ENCODE assay signal across 8 cellular contexts in the genomic region with DNA sequence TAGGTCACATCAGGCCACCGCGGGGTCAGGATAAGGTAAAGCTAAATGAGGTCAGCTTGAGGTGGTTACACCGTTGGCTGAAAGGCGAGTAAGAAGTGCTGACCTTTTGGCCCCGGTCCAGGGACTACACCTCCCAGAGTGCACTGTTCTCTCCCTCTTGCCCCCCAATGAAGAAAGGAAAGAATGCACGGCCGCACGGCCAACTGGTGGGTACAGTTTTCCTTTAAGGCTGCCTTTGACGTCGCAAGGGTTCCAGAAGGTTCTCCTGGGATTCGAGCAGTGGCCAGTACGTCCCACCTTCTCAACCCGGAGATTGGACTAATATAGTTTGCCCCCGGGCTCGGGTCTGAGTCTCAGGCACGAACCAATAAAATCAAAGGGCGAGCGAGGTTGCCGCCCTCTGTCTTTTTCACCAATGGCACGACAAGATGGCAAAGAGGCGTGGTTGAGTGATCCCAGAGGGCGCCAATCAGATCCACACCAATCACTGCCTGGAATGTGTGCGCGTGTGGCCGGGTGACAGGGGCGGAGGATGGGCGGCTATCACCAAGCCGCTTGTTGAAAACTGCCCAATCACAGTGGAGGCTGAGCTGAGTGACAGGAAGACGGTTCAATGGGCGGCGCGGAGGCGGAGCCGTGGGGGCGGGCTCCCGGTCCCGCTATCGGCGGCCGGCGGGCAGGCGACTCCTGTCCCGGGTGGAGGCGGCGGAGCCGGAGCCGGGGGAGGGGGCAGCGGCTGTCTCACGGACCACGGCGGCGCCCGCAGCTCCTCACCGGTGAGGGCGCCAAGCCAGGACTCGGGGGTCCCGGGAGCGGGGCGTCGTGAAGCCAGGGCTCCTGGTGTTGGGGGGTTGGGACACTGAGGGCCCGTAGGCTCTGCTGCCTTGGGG. TPM values are rescaled to one million over a fixed set of nuclear protein-coding genes. Genes with fewer than 3 reads are reported as not detected.
DNase-seq lines count a peak whose midpoint lies in the region; ATAC-seq, FAIRE-seq and TF ChIP-seq lines count a peak whose summit lies in the region.

A gene (plus strand): TSS at position 690 of the 890 bp plus-strand sequence. CDS start 886 bp downstream, outside the sequence.

- no peak for TF ChIP-seq CTCF in HepG2 (CRISPR knock-in tag; IDR thresholded peaks at IDR 0.05)

- H3K4me1 Mint-ChIP-seq in CD4-positive, CD25-positive, alpha-beta regulatory T cell: peaks cover 0 to 59% (median 28%) of the 10 kb centered on the region in 4 donors
- peaks cover 81% of the 10 kb centered on the region for H3K4me1 Mint-ChIP-seq in activated CD4-positive, alpha-beta memory T cell treated with anti-CD3 and anti-CD28 coated beads for 36 hours (ENCODE audit: low read depth)

- POLR2A ChIA-PET in activated CD4-positive, alpha-beta memory T cell treated with anti-CD3 and anti-CD28 coated beads for 36 hours (lab: Charles Lee): interaction anchor here (1.0 to 2.1 kb wide), 4 partner anchors 13 to 105 kb away, joined by 3 to 8 read pairs (median 4); a partner anchor contains a TSS
- POLR2A ChIA-PET in HepG2 (lab: Yijun Ruan, JAX): no interaction called here

- H3K27ac Mint-ChIP-seq in CD4-positive, CD25-positive, alpha-beta regulatory T cell: peak within 1 kb of the TSS; percentile 28 to 99 (median 95)
- peak within 1 kb of the TSS; percentile 89 for H3K27ac Mint-ChIP-seq in activated CD4-positive, alpha-beta memory T cell treated with anti-CD3 and anti-CD28 coated beads for 36 hours

- peak within 1 kb of the TSS; percentile 92 for H3K4me3 ChIP-seq in CD4-positive, CD25-positive, alpha-beta regulatory T cell (ENCODE audit: low read depth, low read length)
- peak within 1 kb of the TSS; percentile 71 to 78 (median 75) for H3K4me3 ChIP-seq in HepG2 (replicated peaks in 1 of 3; ENCODE audit: insufficient read depth in 1 of 3, low read depth in 2 of 3, low read length in 3 of 3)

- peak within 1 kb of the TSS; percentile 63; the same call in 1 of the 2 replicates for H3K9ac ChIP-seq in HepG2 (ENCODE audit: insufficient read depth, low read depth, low read length)

- BruUV-seq in HepG2 (replicated peaks; lab: Mats Ljungman, UMichigan): no TSS peak

- H3K9me3 ChIP-seq in CD4-positive, CD25-positive, alpha-beta regulatory T cell (ENCODE audit: control insufficient read depth in 2 of 2, low read length in 2 of 2): no peaks in the 10 kb centered on the region
- H3K9me3 ChIP-seq in HepG2 (ENCODE audit: low read length): no peaks in the 10 kb centered on the region

- H3K4me3 Mint-ChIP-seq in CD4-positive, CD25-positive, alpha-beta regulatory T cell: peak within 1 kb of the TSS; percentile 87 to 98 (median 98)
- H3K4me3 Mint-ChIP-seq in activated CD4-positive, alpha-beta memory T cell treated with anti-CD3 and anti-CD28 coated beads for 36 hours: peak within 1 kb of the TSS; percentile 89

- peak in 1 of 2 experiments; percentile 46; a peak in 1 of 4 replicates for TF ChIP-seq POLR2A in HepG2 (IDR thresholded peaks at IDR 0.05; ENCODE audit: insufficient read depth in 1 of 2, low read depth in 2 of 2, low read length in 2 of 2)

- no peaks in the 10 kb centered on the region for H4K20me1 ChIP-seq in HepG2 (ENCODE audit: insufficient read depth, low read length)

- peak; percentile 97 to 98 for ATAC-seq in CD4-positive, CD25-positive, alpha-beta regulatory T cell (ENCODE audit: low read depth in 2 of 2)
- ATAC-seq in GM19438 (IDR thresholded peaks at IDR 0.05; ENCODE audit: low read depth, unreplicated experiment): peak; percentile 88
- peak; percentile 86 for ATAC-seq in HG03571 (IDR thresholded peaks at IDR 0.05; ENCODE audit: unreplicated experiment)
- peak; percentile 95 for ATAC-seq in HepG2

- peak; percentile 97 to 99 (median 98) for DNase-seq in CD4-positive, CD25-positive, alpha-beta regulatory T cell
- DNase-seq in NCI-H774 (lab: John Stamatoyannopoulos, UW) (peak; percentile 98), dermis microvascular lymphatic vessel endothelial cell (ENCODE audit: low read depth in 2 of 2) (peak; percentile 99 to 100), HepG2 (ENCODE audit: low spot score) (peak; percentile 97)
- DNase-seq in activated CD4-positive, alpha-beta memory T cell treated with anti-CD3 and anti-CD28 coated beads for 36 hours: peak; percentile 99
- peak; percentile 94 to 97 for DNase-seq in stimulated activated CD4-positive, alpha-beta T cell treated with anti-CD3 and anti-CD28 coated beads, Interleukin-2, amount 100 ng/mL, for 48 hours

- H3K79me2 ChIP-seq in HepG2 (ENCODE audit: insufficient read depth, low read length): no peaks in the 10 kb centered on the region

- peaks cover 41% of the 10 kb centered on the region for H3K4me1 ChIP-seq in CD4-positive, CD25-positive, alpha-beta regulatory T cell (ENCODE audit: control insufficient read depth, insufficient read depth, low read length, poor library complexity, severe bottlenecking)
- H3K4me1 ChIP-seq in HepG2 (ENCODE audit: insufficient read depth, low read length): peaks cover 10% of the 10 kb centered on the region; the same call in 1 of the 2 replicates

- TF ChIP-seq EP300 in HepG2 (IDR thresholded peaks at IDR 0.05; ENCODE audit: low read depth in 2 of 2, low read length in 2 of 2) (no peak), HepG2 (CRISPR knock-in tag; IDR thresholded peaks at IDR 0.05; ENCODE audit: borderline replicate concordance) (no peak)

- peak within 1 kb of the TSS; percentile 58 for H3K27ac ChIP-seq in CD4-positive, CD25-positive, alpha-beta regulatory T cell (ENCODE audit: insufficient read depth, low read length, poor library complexity, severe bottlenecking)
- no peak within 1 kb of the TSS for H3K27ac ChIP-seq in HepG2 (ENCODE audit: extremely low read length, insufficient read depth, low read length)

- in situ Hi-C loops in HepG2 (cut with HindIII; ENCODE audit: extremely low pct_ligation_motif_present, low pct_unique_long_range_greater_than_20kb): loop anchor here (5.0 kb wide), 1 partner anchor 97 kb away; no protein-coding TSS in a partner anchor

- H3K36me3 Mint-ChIP-seq in CD4-positive, CD25-positive, alpha-beta regulatory T cell: no peaks in the 10 kb centered on the region
- H3K36me3 Mint-ChIP-seq in activated CD4-positive, alpha-beta memory T cell treated with anti-CD3 and anti-CD28 coated beads for 36 hours: peaks cover 2% of the 10 kb centered on the region

- H3K27me3 Mint-ChIP-seq in CD4-positive, CD25-positive, alpha-beta regulatory T cell: no peaks in the 10 kb centered on the region
- no peaks in the 10 kb centered on the region for H3K27me3 Mint-ChIP-seq in activated CD4-positive, alpha-beta memory T cell treated with anti-CD3 and anti-CD28 coated beads for 36 hours

- H3K36me3 ChIP-seq in CD4-positive, CD25-positive, alpha-beta regulatory T cell (ENCODE audit: control insufficient read depth, insufficient read depth, low read length): no peaks in the 10 kb centered on the region
- H3K36me3 ChIP-seq in HepG2 (replicated peaks in 1 of 2; ENCODE audit: control insufficient read depth in 1 of 2, insufficient read depth in 2 of 2, low read length in 2 of 2): no peaks in the 10 kb centered on the region

- H3K27me3 ChIP-seq in CD4-positive, CD25-positive, alpha-beta regulatory T cell (ENCODE audit: control insufficient read depth, insufficient read depth, low read length): no peaks in the 10 kb centered on the region
- no peaks in the 10 kb centered on the region; a peak in 2 of 5 replicates for H3K27me3 ChIP-seq in HepG2 (ENCODE audit: control insufficient read depth in 1 of 2, insufficient read depth in 2 of 2, low read length in 2 of 2)

- FAIRE-seq in HepG2 (lab: Jason Lieb, UNC): peak; percentile 95

- intact Hi-C loops in activated CD4-positive, alpha-beta memory T cell treated with anti-CD3 and anti-CD28 coated beads for 36 hours (cut with micrococcal nuclease): loop anchor here (1.0 to 2.0 kb wide), 9 partner anchors 13 to 744 kb away; a partner anchor contains a TSS
- intact Hi-C loops in HepG2 (cut with micrococcal nuclease; ENCODE audit: unreplicated experiment): no loop called here

- H2AFZ ChIP-seq in HepG2 (ENCODE audit: low read length): no peak within 1 kb of the TSS

- H3K9me3 Mint-ChIP-seq in CD4-positive, CD25-positive, alpha-beta regulatory T cell: no peaks in the 10 kb centered on the region
- no peaks in the 10 kb centered on the region for H3K9me3 Mint-ChIP-seq in activated CD4-positive, alpha-beta memory T cell treated with anti-CD3 and anti-CD28 coated beads for 36 hours

- H3K4me2 ChIP-seq in HepG2 (ENCODE audit: low read depth, low read length): peak within 1 kb of the TSS; percentile 81

- TF ChIP-seq RAD21 in HepG2 (CRISPR knock-in tag; IDR thresholded peaks at IDR 0.05): 0 out of 2 replicates have a peak, but pooled peaks have one; percentile 16

- 0% methylated on average over 22 of the region's 61 CpGs for WGBS in HepG2 (ENCODE audit: low lambda C conversion rate)

- CTCF ChIA-PET in activated CD4-positive, alpha-beta memory T cell treated with anti-CD3 and anti-CD28 coated beads for 36 hours (lab: Charles Lee): interaction anchor here (0.6 to 2.1 kb wide), 8 partner anchors 14 to 614 kb away, joined by 3 to 9 read pairs (median 3); a partner anchor contains a TSS
- CTCF ChIA-PET in HepG2 (lab: Yijun Ruan, JAX; ENCODE audit: low intra/inter-chr PET ratio, low total read pairs): no interaction called here

RNA-seq across cellular contexts. Expression of the gene that starts here (rescaled TPM):
- total RNA-seq in CD4-positive, CD25-positive, alpha-beta regulatory T cell: 2.1 TPM
- 1 to 10 TPM in 3 of 4 donors, under 1 TPM in 1; 0.42 to 2.7 (median 1.9) TPM for polyA plus RNA-seq in CD4-positive, CD25-positive, alpha-beta regulatory T cell
- total RNA-seq in activated CD4-positive, alpha-beta memory T cell treated with anti-CD3 and anti-CD28 coated beads for 36 hours: 10 to 100 TPM; 11.5 to 12.0 TPM
- 3.3 and 5.9 TPM in 2 replicates for total RNA-seq in dermis microvascular lymphatic vessel endothelial cell
- total RNA-seq in HepG2 (2016; rRNA removed; fragmentation: Illumina TruSeq; extraction: Trizol): 0.69 and 0.90 TPM in 2 replicates
- total RNA-seq in HepG2 (2016; cell fraction: cytosol; rRNA removed; fragmentation: Illumina TruSeq; extraction: Trizol; ENCODE audit: low read depth): 0.20 and 0.26 TPM in 2 replicates
- total RNA-seq in HepG2 (2016; cell fraction: insoluble cytoplasmic fraction; rRNA removed; fragmentation: Illumina TruSeq; extraction: Trizol): 0.65 and 0.94 TPM in 2 replicates
- total RNA-seq in HepG2 (2016; cell fraction: membrane; rRNA removed; fragmentation: Illumina TruSeq; extraction: Trizol): 0.68 and 0.96 TPM in 2 replicates
- total RNA-seq in HepG2 (2016; cell fraction: nucleus; rRNA removed; fragmentation: Illumina TruSeq; extraction: Trizol): 0.37 and 0.88 TPM in 2 replicates
- polyA plus RNA-seq in HepG2 (2011; rRNA removed): 0.40 and 0.54 TPM in 2 replicates
- polyA plus RNA-seq in HepG2 (2011; cell fraction: cytosol; rRNA removed): 0.50 and 0.63 TPM in 2 replicates
- polyA plus RNA-seq in HepG2 (2011; cell fraction: nucleus; rRNA removed): 0.39 and 0.48 TPM in 2 replicates
- polyA plus RNA-seq in HepG2 (2012): 1.2 and 1.3 TPM in 2 replicates
- polyA plus RNA-seq in HepG2 (2016; cell fraction: cytosol; fragmentation: Illumina TruSeq; extraction: Trizol; ENCODE audit: low read depth): 0.54 and 0.57 TPM in 2 replicates
- 1.7 and 1.9 TPM in 2 replicates for polyA plus RNA-seq in HepG2 (2016; cell fraction: insoluble cytoplasmic fraction; fragmentation: Illumina TruSeq; extraction: Trizol; ENCODE audit: low read depth)
- polyA plus RNA-seq in HepG2 (2016; cell fraction: membrane; fragmentation: Illumina TruSeq; extraction: Trizol; ENCODE audit: low read depth): 0.74 and 1.1 TPM in 2 replicates
- 1.3 and 1.4 TPM in 2 replicates for polyA plus RNA-seq in HepG2 (2016; cell fraction: nucleus; fragmentation: Illumina TruSeq; extraction: Trizol; ENCODE audit: insufficient read depth, low read depth)
- 0.22 and 2.4 TPM in 2 replicates for polyA minus RNA-seq in HepG2 (2011; rRNA and poly(A)+ RNA removed; ENCODE audit: low replicate concordance)
- not detected in 2 replicates for polyA minus RNA-seq in HepG2 (2011; cell fraction: cytosol; rRNA and poly(A)+ RNA removed)
- polyA minus RNA-seq in HepG2 (2011; cell fraction: nucleus; rRNA and poly(A)+ RNA removed): 0.25 and 0.52 TPM in 2 replicates
